In genomic region chr9:105415344-105415980, GRCh38 we compare ENCODE assay signal across 9 cellular contexts. TPM values are rescaled to one million over a fixed set of nuclear protein-coding genes. Genes with fewer than 3 reads are reported as not detected.
DNase-seq lines count a peak whose midpoint lies in the region; FAIRE-seq and TF ChIP-seq lines count a peak whose summit lies in the region.
"Had no signal": no experiment of that assay in that cellular context is flagged by ENCODE, and none has a peak within 500 bp of the region (broad histone marks: within the 10 kb centered on the region; RNA-seq: fewer than 3 reads in every experiment).

No MANE protein-coding gene starts in this region.

- DNase-seq in DMS79 (lab: John Stamatoyannopoulos, UW) (peak; percentile 3), DMS79 treated with DMSO at 0.1 percent for 48 hours (lab: John Stamatoyannopoulos, UW) (no peak), H7 (peak; percentile 74), UCSD-AML1 (lab: John Stamatoyannopoulos, UW; ENCODE audit: unreplicated experiment) (peak; percentile 21), kidney (no peak)
- DNase-seq in stimulated activated CD4-positive, alpha-beta T cell treated with anti-CD3 and anti-CD28 coated beads, Interleukin-4, amount 100 ng/mL, for 4 hours: peak; percentile 27 to 34

- H3K36me3 ChIP-seq in H7 (replicated peaks; ENCODE audit: control insufficient read depth, insufficient read depth, low read length): no peaks in the 10 kb centered on the region
- no peaks in the 10 kb centered on the region for H3K36me3 ChIP-seq in Loucy (ENCODE audit: insufficient read depth, low read length)
- no peaks in the 10 kb centered on the region for H3K36me3 ChIP-seq in kidney (ENCODE audit: control insufficient read depth in 1 of 2, insufficient read depth in 2 of 2, low read length in 2 of 2)

- H3K4me1 Mint-ChIP-seq in brain: peaks cover 19% of the 10 kb centered on the region

- no peak overlapping the region for H3K27ac ChIP-seq in kidney (ENCODE audit: low read depth in 2 of 2, low read length in 2 of 2)

- H3K27me3 Mint-ChIP-seq in brain: no peaks in the 10 kb centered on the region

- peak overlapping the region; percentile 52 to 78 (median 63) for H3K27ac Mint-ChIP-seq in brain

- peaks cover 6% of the 10 kb centered on the region for H3K36me3 Mint-ChIP-seq in brain

- H3K9ac ChIP-seq in Loucy (ENCODE audit: low read depth, low read length, poor library complexity, severe bottlenecking): peak overlapping the region; percentile 24
- H3K9ac ChIP-seq in kidney (ENCODE audit: low read length in 2 of 2): no peak overlapping the region

- intact Hi-C loops in kidney (cut with DNase I): loop anchor here (10.0 kb wide), 1 partner anchor 241 kb away; no protein-coding TSS in a partner anchor

- TF ChIP-seq CTCF in Loucy (conservative IDR thresholded peaks at IDR 0.05; ENCODE audit: low read length) (peak; percentile 97), brain (conservative IDR thresholded peaks at IDR 0.05) (peak; percentile 95 to 97), kidney (IDR thresholded peaks at IDR 0.05; ENCODE audit: borderline replicate concordance, extremely low read depth, insufficient read depth) (peak; percentile 80)

- H4K20me1 ChIP-seq in Loucy (ENCODE audit: insufficient read depth, low read length, poor library complexity, severe bottlenecking): no peaks in the 10 kb centered on the region

- H3K9me3 ChIP-seq in Loucy (ENCODE audit: insufficient read depth, low read depth, low read length) (no peaks in the 10 kb centered on the region), kidney (ENCODE audit: control insufficient read depth in 1 of 2, low read length in 2 of 2) (peaks cover 5% of the 10 kb centered on the region in 2 donors)

- peaks cover 6 to 20% (median 11%) of the 10 kb centered on the region in 5 experiments for H3K9me3 Mint-ChIP-seq in brain

- peak overlapping the region; percentile 53 to 78 (median 73) for H3K4me3 Mint-ChIP-seq in brain

- H3K4me1 ChIP-seq in Loucy (ENCODE audit: insufficient read depth, low read length, poor library complexity, severe bottlenecking): peaks cover 25% of the 10 kb centered on the region
- H3K4me1 ChIP-seq in kidney (ENCODE audit: control insufficient read depth in 1 of 2, insufficient read depth in 1 of 2, low read depth in 1 of 2, low read length in 2 of 2): peaks cover 0 to 2% of the 10 kb centered on the region in 2 donors

- FAIRE-seq in kidney (lab: Jason Lieb, UNC): no peak
- FAIRE-seq: A204.1 had no signal

- H3K27me3 ChIP-seq in H7 (ENCODE audit: control insufficient read depth, insufficient read depth, low read length) (no peaks in the 10 kb centered on the region), Loucy (ENCODE audit: insufficient read depth, low read length, poor library complexity, severe bottlenecking) (no peaks in the 10 kb centered on the region)

- H2AFZ ChIP-seq in Loucy (ENCODE audit: low read length): peak overlapping the region; percentile 35; the same call in 1 of the 2 replicates

- peak overlapping the region; percentile 55 for H3K4me2 ChIP-seq in Loucy (ENCODE audit: low read depth, low read length, poor library complexity, severe bottlenecking)

- H3K9me2 ChIP-seq in Loucy (replicated peaks; ENCODE audit: low read depth, low read length): no peaks in the 10 kb centered on the region

- no peak overlapping the region for H3K4me3 ChIP-seq in H7 (ENCODE audit: insufficient read depth, low read depth, low read length)
- peak overlapping the region; percentile 47 for H3K4me3 ChIP-seq in Loucy (ENCODE audit: low read length, poor library complexity, severe bottlenecking)
- H3K4me3 ChIP-seq in kidney (ENCODE audit: low read length in 2 of 2): no peak overlapping the region

- H3K79me2 ChIP-seq in Loucy (ENCODE audit: insufficient read depth, low read length): no peaks in the 10 kb centered on the region

- no peaks in the 10 kb centered on the region for H3F3A ChIP-seq in Loucy (ENCODE audit: low read depth)

RNA-seq across cellular contexts. Expression of gene FSD1L, which starts 32.4 kb away (rescaled TPM):
- 2.3 and 2.5 TPM in 2 replicates for total RNA-seq in H7 (2014; rRNA removed; shearing (Covaris generic))
- 2.6 TPM for polyA plus RNA-seq in brain (ENCODE audit: insufficient read depth, low read depth, low replicate concordance)
- 13.2 TPM for total RNA-seq in kidney
- 1.4 TPM for polyA plus RNA-seq in kidney (ENCODE audit: insufficient read depth, low read depth, low replicate concordance)

Comparison
In these comparisons a context has a peak if more than half of its experiments do, and no peak if none do; other contexts are left out.
1. DNase-seq: peak in DMS79 (single experiment), H7 (single experiment), UCSD-AML1 (single experiment) and stimulated activated CD4-positive, alpha-beta T cell treated with anti-CD3 and anti-CD28 coated beads, Interleukin-4, amount 100 ng/mL, for 4 hours (2 of 2); none in DMS79 treated with DMSO at 0.1 percent for 48 hours (single experiment) and kidney (single experiment).
2. Peak in every context shown above with its lines, with median percentiles within 50 percentile points of each other: CTCF ChIP-seq.